In the genomic region with DNA sequence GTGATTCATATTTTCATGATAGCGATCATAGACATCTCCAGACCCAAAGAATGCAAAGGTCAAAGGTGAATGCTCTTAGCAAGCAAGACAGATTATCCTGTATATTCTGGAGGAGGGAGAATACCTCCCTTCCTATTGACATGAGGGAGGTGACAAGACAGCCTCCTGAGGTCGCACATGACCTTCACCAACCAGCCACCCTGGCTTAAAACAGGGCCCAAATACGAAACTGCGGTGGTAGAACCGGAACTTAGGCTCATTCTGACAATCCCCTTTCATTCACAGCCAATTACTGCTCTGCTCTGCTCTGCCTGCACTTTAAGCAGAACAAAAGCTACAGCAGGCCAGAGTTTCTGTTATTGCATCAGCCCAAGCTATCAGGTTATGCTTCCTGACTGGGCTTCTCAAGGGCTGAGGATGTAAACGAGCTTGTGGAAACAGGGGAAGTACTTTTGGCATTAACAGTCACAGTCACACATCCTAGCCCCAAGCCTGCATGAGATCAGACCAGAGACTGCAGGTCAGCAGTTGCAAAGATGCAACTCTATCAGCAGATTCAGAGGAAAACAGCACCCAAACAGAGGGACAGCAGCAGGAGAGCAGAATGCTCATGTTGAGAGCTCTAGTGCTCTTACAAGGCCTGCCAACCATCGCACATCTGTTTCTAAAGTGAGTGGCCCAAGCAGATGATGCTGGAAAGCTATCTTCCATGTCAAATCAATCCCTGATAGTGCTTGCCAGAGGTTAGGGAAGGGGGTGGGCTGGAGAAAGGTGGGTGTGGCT, we compare ENCODE assay signal across 8 cellular contexts. TPM values are rescaled to one million over a fixed set of nuclear protein-coding genes. Genes with fewer than 3 reads are reported as not detected.
DNase-seq lines count a peak whose midpoint lies in the region; ATAC-seq and TF ChIP-seq lines count a peak whose summit lies in the region.

No MANE protein-coding gene starts in this region.

- ATAC-seq in GM19025 (IDR thresholded peaks at IDR 0.05; ENCODE audit: low read depth, unreplicated experiment): peak; percentile 50
- no peak for ATAC-seq in HG02840 (IDR thresholded peaks at IDR 0.05; ENCODE audit: low FRiP score, unreplicated experiment)
- no peak for ATAC-seq in HG03342 (IDR thresholded peaks at IDR 0.05; ENCODE audit: unreplicated experiment)

- no peaks in the 10 kb centered on the region for H3K9me3 ChIP-seq in BE2C

- TF ChIP-seq CTCF in AG09309 (IDR thresholded peaks at IDR 0.05; ENCODE audit: control insufficient read depth, insufficient read depth, low read depth, low read length, missing control alignments) (no peak), BE2C (IDR thresholded peaks at IDR 0.05; ENCODE audit: low read depth, low read length) (no peak)

- DNase-seq in AG09309 (ENCODE audit: low read depth): peak; percentile 28
- peak; percentile 5 for DNase-seq in KG1 (lab: John Stamatoyannopoulos, UW)
- DNase-seq in activated T-cell treated with anti-CD3 and anti-CD28 coated beads, Interleukin-2, amount 50 U/mL, for 48 hours: peak; percentile 37 to 51
- DNase-seq in medulla oblongata (ENCODE audit: extremely low spot score): peak; percentile 39
- no peak for DNase-seq in BE2C

- no peaks in the 10 kb centered on the region for H3K36me3 ChIP-seq in BE2C

- H3K4me3 ChIP-seq in AG09309 (ENCODE audit: control insufficient read depth, low read depth, low read length): no peak overlapping the region
- H3K4me3 ChIP-seq in BE2C (ENCODE audit: low read depth, low read length): no peak overlapping the region

- H3K27me3 ChIP-seq in BE2C: no peaks in the 10 kb centered on the region

- H3K4me1 ChIP-seq in BE2C: no peaks in the 10 kb centered on the region

RNA-seq across cellular contexts. Expression of a gene that starts 51.2 kb away (rescaled TPM):
- not detected for polyA plus RNA-seq in BE2C (2012; ENCODE audit: insufficient read depth, insufficient read length, low read depth)
